Comparison of ENCODE assay signal across 21 cellular contexts in genomic region chr14:65432361-65432948, GRCh38. TPM values are rescaled to one million over a fixed set of nuclear protein-coding genes. Genes with fewer than 3 reads are reported as not detected.
DNase-seq lines count a peak whose midpoint lies in the region; TF ChIP-seq lines count a peak whose summit lies in the region.
"Had no signal": no experiment of that assay in that cellular context is flagged by ENCODE, and none has a peak within 500 bp of the region (broad histone marks: within the 10 kb centered on the region; RNA-seq: fewer than 3 reads in every experiment).

No MANE protein-coding gene starts in this region.

- WGBS in thyroid gland, 2 donors = 87% methylated on average over 6 of the region's 6 CpGs

- POLR2A ChIA-PET in CD4-positive, alpha-beta memory T cell (lab: Charles Lee; ENCODE audit: partially characterized antibody) = no interaction called here

- peaks cover 13% of the 10 kb centered on the region for H3K36me3 Mint-ChIP-seq in activated naive CD8-positive, alpha-beta T cell
- peaks cover 44% of the 10 kb centered on the region for H3K36me3 Mint-ChIP-seq in activated naive CD8-positive, alpha-beta T cell treated with anti-CD3 and anti-CD28 coated beads for 36 hours
- H3K36me3 Mint-ChIP-seq in CD4-positive, alpha-beta memory T cell = peaks cover 16 to 23% of the 10 kb centered on the region in 2 donors

- H3K9me3 Mint-ChIP-seq in activated naive CD8-positive, alpha-beta T cell (ENCODE audit: low read depth) = peaks cover 3% of the 10 kb centered on the region
- peaks cover 9% of the 10 kb centered on the region for H3K9me3 Mint-ChIP-seq in activated naive CD8-positive, alpha-beta T cell treated with anti-CD3 and anti-CD28 coated beads for 36 hours
- H3K9me3 Mint-ChIP-seq in CD4-positive, alpha-beta memory T cell = peaks cover 0 to 12% (median 0%) of the 10 kb centered on the region in 8 donors

- H3K4me1 ChIP-seq in thyroid gland = peaks cover 39 to 65% of the 10 kb centered on the region in 2 donors
- H3K4me1 ChIP-seq in CD4-positive, alpha-beta memory T cell (ENCODE audit: insufficient read depth, low read length) = peaks cover 36% of the 10 kb centered on the region
- H3K4me1 ChIP-seq: ascending aorta had no signal

- intact Hi-C loops in thyroid gland (cut with DNase I) = no loop called here
- intact Hi-C loops in CD4-positive, alpha-beta memory T cell (cut with micrococcal nuclease) = no loop called here

- TF ChIP-seq POLR2A in thyroid gland (IDR thresholded peaks at IDR 0.05) = no peak

- H3K27ac Mint-ChIP-seq in activated naive CD8-positive, alpha-beta T cell = peak overlapping the region; percentile 52
- H3K27ac Mint-ChIP-seq in activated naive CD8-positive, alpha-beta T cell treated with anti-CD3 and anti-CD28 coated beads for 36 hours = no peak overlapping the region
- H3K27ac Mint-ChIP-seq in CD4-positive, alpha-beta memory T cell = peak overlapping the region in 2 of 7 donors; percentile 47 to 57
- H3K27ac Mint-ChIP-seq: dendritic cell treated with granulocyte-macrophage colony-stimulating factor and Interleukin-4, amounts not matched to agents 40 ng/mL and 50 ng/mL, for 4 days had no signal

- no peak for DNase-seq in activated naive CD8-positive, alpha-beta T cell treated with anti-CD3 and anti-CD28 coated beads for 36 hours
- peak; percentile 58 for DNase-seq in iris pigment epithelial cell (ENCODE audit: low read depth)
- no peak for DNase-seq in thyroid gland
- DNase-seq in activated CD4-positive, CD25-positive, alpha-beta regulatory T cell treated with anti-CD3 and anti-CD28 coated beads, Interleukin-2, amount 50 U/mL, for 72 hours = no peak
- no peak for DNase-seq in NCI-H2196 (lab: John Stamatoyannopoulos, UW; ENCODE audit: unreplicated experiment)
- no peak for DNase-seq in CD4-positive, alpha-beta memory T cell
- DNase-seq: activated effector memory CD4-positive, alpha-beta T cell treated with Interleukin-2 at 50 U/mL for 16 hours; MV-4-11; NCI-H2029 treated with DMSO at 0.1 percent for 48 hours; NCI-H526 treated with DMSO at 0.1 percent for 48 hours; PC-3; stimulated activated CD4-positive, alpha-beta T cell treated with anti-CD3 and anti-CD28 coated beads, Interleukin-15, amount 100 ng/mL, for 24 hours had no signal

- CTCF ChIA-PET in CD4-positive, alpha-beta memory T cell (lab: Charles Lee; ENCODE audit: partially characterized antibody) = no interaction called here

- no peaks in the 10 kb centered on the region for H3K27me3 Mint-ChIP-seq in activated naive CD8-positive, alpha-beta T cell
- no peaks in the 10 kb centered on the region for H3K27me3 Mint-ChIP-seq in activated naive CD8-positive, alpha-beta T cell treated with anti-CD3 and anti-CD28 coated beads for 36 hours
- H3K27me3 Mint-ChIP-seq in CD4-positive, alpha-beta memory T cell = no peaks in the 10 kb centered on the region
- H3K27me3 Mint-ChIP-seq: dendritic cell treated with granulocyte-macrophage colony-stimulating factor and Interleukin-4, amounts not matched to agents 40 ng/mL and 50 ng/mL, for 4 days had no signal

- TF ChIP-seq CTCF in VCaP (conservative IDR thresholded peaks at IDR 0.05) (no peak), thyroid gland (IDR thresholded peaks at IDR 0.05) (no peak)

- no peaks in the 10 kb centered on the region for H3K9me3 ChIP-seq in thyroid gland
- no peaks in the 10 kb centered on the region for H3K9me3 ChIP-seq in CD4-positive, alpha-beta memory T cell (ENCODE audit: control insufficient read depth in 1 of 2, low read length in 2 of 2)
- H3K9me3 ChIP-seq: ascending aorta, vagina had no signal

- H3K27ac ChIP-seq in VCaP (peak overlapping the region; percentile 20; the same call in 1 of the 2 replicates), thyroid gland (peak overlapping the region; percentile 45 to 66 (median 50))
- no peak overlapping the region for H3K27ac ChIP-seq in CD4-positive, alpha-beta memory T cell (ENCODE audit: low read depth, low read length)
- H3K27ac ChIP-seq: ascending aorta, epithelial cell of prostate, vagina had no signal

- no peak overlapping the region for H3K4me3 ChIP-seq in thyroid gland (replicated peaks in 1 of 3)
- H3K4me3 ChIP-seq in CD4-positive, alpha-beta memory T cell (ENCODE audit: low read length in 2 of 2) = no peak overlapping the region
- H3K4me3 ChIP-seq: ascending aorta, lung, SK-N-MC, vagina had no signal

- no peak overlapping the region for H3K4me3 Mint-ChIP-seq in activated naive CD8-positive, alpha-beta T cell
- H3K4me3 Mint-ChIP-seq in activated naive CD8-positive, alpha-beta T cell treated with anti-CD3 and anti-CD28 coated beads for 36 hours = no peak overlapping the region
- H3K4me3 Mint-ChIP-seq in CD4-positive, alpha-beta memory T cell = peak overlapping the region in 2 of 8 donors; percentile 64 to 68
- H3K4me3 Mint-ChIP-seq: dendritic cell treated with granulocyte-macrophage colony-stimulating factor and Interleukin-4, amounts not matched to agents 40 ng/mL and 50 ng/mL, for 4 days; neural crest cell had no signal

- H3K36me3 ChIP-seq in thyroid gland = no peaks in the 10 kb centered on the region
- H3K36me3 ChIP-seq in CD4-positive, alpha-beta memory T cell (ENCODE audit: insufficient read depth, low read length) = no peaks in the 10 kb centered on the region
- H3K36me3 ChIP-seq: ascending aorta, vagina had no signal

- H3K27me3 ChIP-seq in thyroid gland = no peaks in the 10 kb centered on the region
- no peaks in the 10 kb centered on the region for H3K27me3 ChIP-seq in CD4-positive, alpha-beta memory T cell (ENCODE audit: insufficient read depth, low read length)
- H3K27me3 ChIP-seq: ascending aorta, vagina had no signal

- H3K4me1 Mint-ChIP-seq in activated naive CD8-positive, alpha-beta T cell (ENCODE audit: low read depth) = peaks cover 54% of the 10 kb centered on the region
- peaks cover 48% of the 10 kb centered on the region for H3K4me1 Mint-ChIP-seq in activated naive CD8-positive, alpha-beta T cell treated with anti-CD3 and anti-CD28 coated beads for 36 hours
- peaks cover 35 to 67% (median 49%) of the 10 kb centered on the region in 4 donors for H3K4me1 Mint-ChIP-seq in CD4-positive, alpha-beta memory T cell

RNA-seq across cellular contexts. Expression of gene FUT8, which starts 19.9 kb away (rescaled TPM):
- total RNA-seq in activated naive CD8-positive, alpha-beta T cell treated with anti-CD3 and anti-CD28 coated beads for 36 hours = 10 to 100 TPM; 58.6 to 65.6 TPM
- 10 to 100 TPM; 29.2 to 55.5 (median 41.1) TPM for total RNA-seq in thyroid gland
- total RNA-seq in CD4-positive, alpha-beta memory T cell = 10 to 100 TPM; 49.3 to 51.0 TPM
- polyA plus RNA-seq in CD4-positive, alpha-beta memory T cell = 10 to 100 TPM; 10.6 to 15.1 TPM
